Comparison of ENCODE assay signal across 8 cellular contexts in the genomic region with DNA sequence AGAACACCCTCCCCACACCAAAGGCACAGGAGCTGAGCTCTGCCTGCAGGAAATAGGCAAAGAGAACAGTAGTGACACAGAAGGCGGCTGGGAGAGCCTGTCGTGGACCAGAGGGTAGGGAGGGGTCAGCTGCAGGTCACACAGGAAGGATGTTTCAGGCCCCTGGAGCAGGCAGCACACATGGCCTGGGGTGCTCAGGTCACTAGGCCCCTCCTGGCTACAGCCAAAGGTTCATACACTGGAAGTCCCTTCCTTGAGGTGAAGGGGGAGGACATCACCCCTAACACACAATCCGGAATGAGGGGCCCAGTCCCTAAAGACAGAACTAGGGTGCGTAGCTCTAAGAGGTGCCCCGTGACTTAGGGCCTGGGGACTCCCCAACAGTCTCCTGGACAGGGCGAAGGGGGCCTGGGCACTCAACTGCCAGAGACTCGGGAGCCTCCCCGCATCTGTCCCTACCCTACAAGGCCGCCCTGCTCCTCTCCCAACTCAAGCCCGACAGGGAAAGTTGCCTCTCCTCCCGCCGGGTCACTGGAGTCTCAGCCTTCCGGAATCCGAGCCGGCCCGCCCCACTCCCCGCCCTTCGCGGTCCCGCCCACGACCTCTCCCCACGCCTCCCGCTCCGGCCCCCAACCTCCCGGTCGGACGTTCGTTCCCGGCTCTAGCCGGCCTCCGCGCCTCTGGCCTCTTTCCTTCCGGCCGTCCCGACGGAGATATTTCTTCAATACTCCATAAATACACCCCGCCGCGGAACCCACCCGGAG. TPM values are rescaled to one million over a fixed set of nuclear protein-coding genes. Genes with fewer than 3 reads are reported as not detected.
A peak's percentile ranks its signal among the peaks of the same experiment; 100 is the strongest.
DNase-seq lines count a peak whose midpoint lies in the region; ATAC-seq and TF ChIP-seq lines count a peak whose summit lies in the region.

Gene CYB5R2, minus strand, starts transcription at position 541 of the 764 bp plus-strand sequence. CDS start 675 bp downstream, outside the sequence.

- H3F3A ChIP-seq in MM.1S (ENCODE audit: insufficient read depth, low read length): no peaks in the 10 kb centered on the region

- peaks cover 80% of the 10 kb centered on the region for H3K27me3 Mint-ChIP-seq in activated T-cell treated with anti-CD3 and anti-CD28 coated beads, Interleukin-2, amount 50 U/mL, for 24 hours
- H3K27me3 Mint-ChIP-seq in effector memory CD8-positive, alpha-beta T cell: peaks cover 75 to 84% of the 10 kb centered on the region in 2 donors

- peak within 1 kb of the TSS; percentile 33; the same call in 1 of the 2 replicates for H3K4me3 ChIP-seq in MM.1S (ENCODE audit: low read length)
- H3K4me3 ChIP-seq in lung: peak within 1 kb of the TSS; percentile 39
- peak within 1 kb of the TSS; percentile 44 to 58 (median 56) for H3K4me3 ChIP-seq in thyroid gland (replicated peaks in 1 of 3)

- WGBS in lung, 2 donors: 10% methylated on average over 40 of the region's 40 CpGs
- 10 to 24% methylated on average over 23 to 24 of the region's 40 CpGs for whole genome bisulfite sequencing in thyroid gland, 2 donors

- H3K27me3 ChIP-seq in MM.1S (replicated peaks; ENCODE audit: insufficient read depth, low read length): no peaks in the 10 kb centered on the region
- no peaks in the 10 kb centered on the region for H3K27me3 ChIP-seq in lung (ENCODE audit: control insufficient read depth, insufficient read depth)
- H3K27me3 ChIP-seq in thyroid gland: no peaks in the 10 kb centered on the region

- no peak for TF ChIP-seq CTCF in MM.1S (IDR thresholded peaks at IDR 0.05; ENCODE audit: low read length)
- no peak for TF ChIP-seq CTCF in lung (IDR thresholded peaks at IDR 0.05; ENCODE audit: control extremely low read depth, extremely low read depth)
- no peak for TF ChIP-seq CTCF in thyroid gland (IDR thresholded peaks at IDR 0.05)

- no peak within 1 kb of the TSS for H3K27ac Mint-ChIP-seq in activated T-cell treated with anti-CD3 and anti-CD28 coated beads, Interleukin-2, amount 50 U/mL, for 24 hours
- H3K27ac Mint-ChIP-seq in effector memory CD8-positive, alpha-beta T cell: no peak within 1 kb of the TSS

- peak within 1 kb of the TSS; percentile 55; the same call in 1 of the 2 replicates for H2AFZ ChIP-seq in MM.1S (ENCODE audit: low read length)

- H3K4me3 Mint-ChIP-seq in activated T-cell treated with anti-CD3 and anti-CD28 coated beads, Interleukin-2, amount 50 U/mL, for 24 hours: peak within 1 kb of the TSS; percentile 60
- peak within 1 kb of the TSS; percentile 61 to 67 for H3K4me3 Mint-ChIP-seq in effector memory CD8-positive, alpha-beta T cell

- H3K9me3 ChIP-seq in MM.1S (replicated peaks; ENCODE audit: insufficient read depth, low read length): no peaks in the 10 kb centered on the region
- no peaks in the 10 kb centered on the region for H3K9me3 ChIP-seq in lung (ENCODE audit: control insufficient read depth in 2 of 2, insufficient read depth in 1 of 2, low read length in 1 of 2)
- no peaks in the 10 kb centered on the region for H3K9me3 ChIP-seq in thyroid gland

- no peaks in the 10 kb centered on the region for H3K36me3 Mint-ChIP-seq in activated T-cell treated with anti-CD3 and anti-CD28 coated beads, Interleukin-2, amount 50 U/mL, for 24 hours (ENCODE audit: low read depth)
- no peaks in the 10 kb centered on the region for H3K36me3 Mint-ChIP-seq in effector memory CD8-positive, alpha-beta T cell (ENCODE audit: insufficient read depth)

- H3K36me3 ChIP-seq in MM.1S (replicated peaks; ENCODE audit: insufficient read depth, low read length) (no peaks in the 10 kb centered on the region), lung (ENCODE audit: control insufficient read depth in 2 of 2, insufficient read depth in 2 of 2, low read length in 2 of 2) (no peaks in the 10 kb centered on the region), thyroid gland (no peaks in the 10 kb centered on the region)

- H3K79me2 ChIP-seq in MM.1S (ENCODE audit: low read length): no peaks in the 10 kb centered on the region

- peaks cover 18% of the 10 kb centered on the region for H3K4me1 ChIP-seq in MM.1S (ENCODE audit: low read length)
- peaks cover 0 to 8% of the 10 kb centered on the region in 2 donors for H3K4me1 ChIP-seq in lung (ENCODE audit: control insufficient read depth in 2 of 2, insufficient read depth in 2 of 2, low read length in 2 of 2)
- H3K4me1 ChIP-seq in thyroid gland: peaks cover 23 to 37% of the 10 kb centered on the region in 2 donors

- peak within 1 kb of the TSS; percentile 40; the same call in 1 of the 2 replicates for H3K4me2 ChIP-seq in MM.1S (ENCODE audit: low read depth, low read length)

- no peak within 1 kb of the TSS for H3K27ac ChIP-seq in MM.1S (ENCODE audit: low read length)
- peak within 1 kb of the TSS in 1 of 2 donors; percentile 34 for H3K27ac ChIP-seq in lung (ENCODE audit: low read depth in 1 of 2, low read length in 1 of 2)
- H3K27ac ChIP-seq in thyroid gland: peak within 1 kb of the TSS in 1 of 3 donors; percentile 28

- no peaks in the 10 kb centered on the region for H3K9me3 Mint-ChIP-seq in activated T-cell treated with anti-CD3 and anti-CD28 coated beads, Interleukin-2, amount 50 U/mL, for 24 hours
- H3K9me3 Mint-ChIP-seq in effector memory CD8-positive, alpha-beta T cell: no peaks in the 10 kb centered on the region

- intact Hi-C loops in thyroid gland (cut with DNase I): no loop called here

- no peak for DNase-seq in activated T-cell treated with anti-CD3 and anti-CD28 coated beads, Interleukin-2, amount 50 U/mL, for 24 hours
- no peak for DNase-seq in activated T-cell treated with anti-CD3 and anti-CD28 coated beads for 4 hours
- no peak for DNase-seq in MM.1S
- no peak for DNase-seq in effector memory CD8-positive, alpha-beta T cell
- DNase-seq in lung (ENCODE audit: low spot score): peak; percentile 57
- DNase-seq in thyroid gland: peak; percentile 70 to 73
- DNase-seq in NCI-H2029 (lab: John Stamatoyannopoulos, UW): no peak

- ATAC-seq in effector memory CD8-positive, alpha-beta T cell (replicated peaks): peak; percentile 17
- ATAC-seq in lung (ENCODE audit: insufficient read depth, low FRiP score) (peak; percentile 90), GM21526 (IDR thresholded peaks at IDR 0.05; ENCODE audit: low FRiP score, unreplicated experiment) (no peak)

- H3K9ac ChIP-seq in MM.1S (ENCODE audit: low read length): no peak within 1 kb of the TSS

- peaks cover 25% of the 10 kb centered on the region for H3K4me1 Mint-ChIP-seq in activated T-cell treated with anti-CD3 and anti-CD28 coated beads, Interleukin-2, amount 50 U/mL, for 24 hours (ENCODE audit: low read depth)
- peaks cover 0 to 7% of the 10 kb centered on the region in 2 donors for H3K4me1 Mint-ChIP-seq in effector memory CD8-positive, alpha-beta T cell (ENCODE audit: low read depth in 2 of 2)

- no peaks in the 10 kb centered on the region for H4K20me1 ChIP-seq in MM.1S (ENCODE audit: insufficient read depth, low read length)

- TF ChIP-seq POLR2A in thyroid gland (IDR thresholded peaks at IDR 0.05): peak in 1 of 2 donors; percentile 53

- no peaks in the 10 kb centered on the region for H3K9me2 ChIP-seq in MM.1S (replicated peaks; ENCODE audit: insufficient read depth, low read length)

RNA-seq across cellular contexts. Expression of gene CYB5R2, which starts in this region (rescaled TPM):
- total RNA-seq in lung (10 to 100 TPM; 14.9 to 15.5 TPM), thyroid gland (1 to 10 TPM; 7.2 to 9.3 (median 8.5) TPM)
- polyA plus RNA-seq in lung: 10 to 100 TPM in 1 of 2 donors, 1 to 10 TPM in 1; 7.1 to 12.5 TPM

Comparison
In these comparisons a context has a peak if more than half of its experiments do, and no peak if none do; other contexts are left out.
1. DNase-seq: peak in lung (single experiment) and thyroid gland (2 of 2); none in activated T-cell treated with anti-CD3 and anti-CD28 coated beads, Interleukin-2, amount 50 U/mL, for 24 hours (single experiment), activated T-cell treated with anti-CD3 and anti-CD28 coated beads for 4 hours (single experiment), MM.1S (single experiment), effector memory CD8-positive, alpha-beta T cell (0 of 3) and NCI-H2029 (single experiment).
2. Peak in every context shown above with its lines, with median percentiles within 50 percentile points of each other: H3K4me3 ChIP-seq.